Comparison of ENCODE assay signal across 8 cellular contexts in the genomic region with DNA sequence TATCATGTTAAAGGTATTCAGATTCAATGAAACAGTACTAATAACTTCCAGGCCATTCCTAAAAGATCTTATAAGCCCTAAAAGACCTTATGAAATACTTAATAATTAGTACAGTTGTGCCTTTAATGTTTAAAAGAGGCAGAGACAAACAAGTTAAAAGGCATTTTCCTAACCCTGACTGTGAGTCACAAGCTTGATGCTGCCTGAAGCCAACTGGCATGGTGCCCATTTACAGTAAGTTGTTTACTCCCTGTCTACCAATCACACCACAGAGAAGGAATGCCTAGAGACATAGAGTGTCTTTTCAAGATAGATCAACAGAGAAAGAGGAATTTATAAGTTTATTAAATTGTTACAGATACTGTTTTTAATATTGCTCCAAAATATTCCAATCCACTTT. TPM values are rescaled to one million over a fixed set of nuclear protein-coding genes. Genes with fewer than 3 reads are reported as not detected.
DNase-seq lines count a peak whose midpoint lies in the region; ATAC-seq and TF ChIP-seq lines count a peak whose summit lies in the region.

No MANE protein-coding gene starts in this region.

- H3K9ac ChIP-seq in SK-N-MC (ENCODE audit: insufficient read length), result no peak overlapping the region

- H3K27me3 Mint-ChIP-seq in CD4-positive, alpha-beta memory T cell, result no peaks in the 10 kb centered on the region

- ATAC-seq in right lobe of liver (peak; percentile 62 to 77 (median 71)), HG03571 (IDR thresholded peaks at IDR 0.05; ENCODE audit: unreplicated experiment) (no peak)

- H3K27me3 ChIP-seq in CD4-positive, alpha-beta memory T cell (ENCODE audit: insufficient read depth, low read length), result no peaks in the 10 kb centered on the region
- H3K27me3 ChIP-seq in right lobe of liver (no peaks in the 10 kb centered on the region), esophagus squamous epithelium (no peaks in the 10 kb centered on the region)

- TF ChIP-seq CTCF in cardiac fibroblast (IDR thresholded peaks at IDR 0.05; ENCODE audit: low read depth, low read length), result no peak
- TF ChIP-seq CTCF in right lobe of liver (IDR thresholded peaks at IDR 0.05), result no peak
- no peak for TF ChIP-seq CTCF in esophagus squamous epithelium (IDR thresholded peaks at IDR 0.05)

- H3K9me3 Mint-ChIP-seq in CD4-positive, alpha-beta memory T cell, result no peaks in the 10 kb centered on the region

- TF ChIP-seq POLR2A in right lobe of liver (IDR thresholded peaks at IDR 0.05) (no peak), esophagus squamous epithelium (IDR thresholded peaks at IDR 0.05) (no peak)

- no peaks in the 10 kb centered on the region for H3K36me3 ChIP-seq in CD4-positive, alpha-beta memory T cell (ENCODE audit: insufficient read depth, low read length)
- H3K36me3 ChIP-seq in SK-N-MC (ENCODE audit: insufficient read depth, low read length), result no peaks in the 10 kb centered on the region
- H3K36me3 ChIP-seq in right lobe of liver, result no peaks in the 10 kb centered on the region
- H3K36me3 ChIP-seq in esophagus squamous epithelium, result no peaks in the 10 kb centered on the region

- peak; percentile 64 to 88 (median 74) for DNase-seq in CD4-positive, alpha-beta memory T cell
- DNase-seq in HUDEP-2 (lab: John Stamatoyannopoulos, UW; ENCODE audit: unreplicated experiment in 76 of 76), result peak in 70 of 76 experiments; percentile 13 to 86 (median 68)
- DNase-seq in SK-N-MC (ENCODE audit: low read depth, low spot score), result peak; percentile 97
- DNase-seq in cardiac fibroblast (ENCODE audit: low read depth in 2 of 2), result peak; percentile 96 to 97
- DNase-seq in right lobe of liver, result peak; percentile 44 to 57 (median 50)
- peak in 5 of 6 experiments; percentile 44 to 67 (median 55) for DNase-seq in stimulated activated naive CD4-positive, alpha-beta T cell (lab: John Stamatoyannopoulos, UW)
- no peak for DNase-seq in esophagus squamous epithelium (lab: John Stamatoyannopoulos, UW)

- POLR2A ChIA-PET in CD4-positive, alpha-beta memory T cell (lab: Charles Lee; ENCODE audit: partially characterized antibody), result interaction anchor here (1.1 to 4.9 kb wide), 3 partner anchors 11 to 353 kb away, joined by 3 to 57 read pairs (median 4); partner anchors contain the start of gene NR3C1

- CTCF ChIA-PET in CD4-positive, alpha-beta memory T cell (lab: Charles Lee; ENCODE audit: partially characterized antibody), result interaction anchor here (0.6 to 3.0 kb wide), 2 partner anchors 23 to 48 kb away, joined by 3 to 12 read pairs; partner anchors contain the start of gene NR3C1

- peaks cover 0 to 7% of the 10 kb centered on the region in 2 donors for H3K36me3 Mint-ChIP-seq in CD4-positive, alpha-beta memory T cell

- no peak overlapping the region for H3K27ac ChIP-seq in CD4-positive, alpha-beta memory T cell (ENCODE audit: low read depth, low read length)
- H3K27ac ChIP-seq in SK-N-MC, result peak overlapping the region; percentile 66
- peak overlapping the region; percentile 37 to 53 (median 44) for H3K27ac ChIP-seq in right lobe of liver
- peak overlapping the region in 2 of 4 donors; percentile 40 to 45 for H3K27ac ChIP-seq in esophagus squamous epithelium

- H3K9me3 ChIP-seq in CD4-positive, alpha-beta memory T cell (ENCODE audit: control insufficient read depth in 1 of 2, low read length in 2 of 2), result no peaks in the 10 kb centered on the region
- H3K9me3 ChIP-seq in SK-N-MC (ENCODE audit: low read depth, low read length), result no peaks in the 10 kb centered on the region
- H3K9me3 ChIP-seq in right lobe of liver, result no peaks in the 10 kb centered on the region
- H3K9me3 ChIP-seq in esophagus squamous epithelium, result no peaks in the 10 kb centered on the region

- H3K4me3 ChIP-seq in CD4-positive, alpha-beta memory T cell (ENCODE audit: low read length in 2 of 2), result no peak overlapping the region
- H3K4me3 ChIP-seq in SK-N-MC (peak overlapping the region; percentile 47), cardiac fibroblast (replicated peaks in 1 of 2; ENCODE audit: low read depth in 2 of 2, low read length in 2 of 2) (no peak overlapping the region), right lobe of liver (no peak overlapping the region), esophagus squamous epithelium (no peak overlapping the region)

- H3K4me3 Mint-ChIP-seq in CD4-positive, alpha-beta memory T cell, result peak overlapping the region in 7 of 8 donors; percentile 28 to 64 (median 35)

- H3K4me1 ChIP-seq in CD4-positive, alpha-beta memory T cell (ENCODE audit: insufficient read depth, low read length), result peaks cover 99% of the 10 kb centered on the region
- H3K4me1 ChIP-seq in right lobe of liver, result peaks cover 0 to 67% (median 16%) of the 10 kb centered on the region in 4 donors
- H3K4me1 ChIP-seq in esophagus squamous epithelium, result peaks cover 13 to 83% (median 47%) of the 10 kb centered on the region in 3 donors

- H3K4me1 Mint-ChIP-seq in CD4-positive, alpha-beta memory T cell, result peaks cover 59 to 89% (median 72%) of the 10 kb centered on the region in 4 donors

- H3K27ac Mint-ChIP-seq in CD4-positive, alpha-beta memory T cell, result peak overlapping the region; percentile 38 to 73 (median 57)

- intact Hi-C loops in CD4-positive, alpha-beta memory T cell (cut with micrococcal nuclease), result loop anchor here (1.0 to 5.0 kb wide), 3 partner anchors 48 to 837 kb away; partner anchors contain the start of gene NR3C1
- intact Hi-C loops in right lobe of liver (cut with DNase I) (no loop called here), esophagus squamous epithelium (cut with DNase I) (no loop called here)

RNA-seq across cellular contexts. Expression of gene NR3C1, which starts 47.8 kb away (rescaled TPM):
- total RNA-seq in CD4-positive, alpha-beta memory T cell, result 100 to 1,000 TPM; 161 to 164 TPM
- 100 to 1,000 TPM in 1 of 2 donors, 10 to 100 TPM in 1; 92.0 to 125 TPM for polyA plus RNA-seq in CD4-positive, alpha-beta memory T cell
- total RNA-seq in right lobe of liver, result 10 to 100 TPM; 27.3 to 60.1 (median 47.2) TPM
- total RNA-seq in esophagus squamous epithelium, result 10 to 100 TPM; 16.7 to 51.1 (median 26.1) TPM
